In genomic region chr1:90357980-90358379, GRCh38 we compare ENCODE assay signal across 15 cellular contexts.
DNase-seq lines count a peak whose midpoint lies in the region; ATAC-seq lines count a peak whose summit lies in the region.
"Had no signal": no experiment of that assay in that cellular context is flagged by ENCODE, and none has a peak within 500 bp of the region (broad histone marks: within the 10 kb centered on the region; RNA-seq: fewer than 3 reads in every experiment).

No MANE protein-coding gene starts in this region.

- peak; percentile 65 for ATAC-seq in GM18867 (IDR thresholded peaks at IDR 0.05; ENCODE audit: unreplicated experiment)
- peak; percentile 71 for ATAC-seq in GM21529 (IDR thresholded peaks at IDR 0.05; ENCODE audit: unreplicated experiment)
- peak; percentile 68 for ATAC-seq in HG03378 (IDR thresholded peaks at IDR 0.05; ENCODE audit: unreplicated experiment)
- ATAC-seq: Right ventricle myocardium inferior had no signal

- peak; percentile 10 for DNase-seq in iris pigment epithelial cell (ENCODE audit: low read depth)
- no peak for DNase-seq in occipital lobe (lab: John Stamatoyannopoulos, UW)
- no peak for DNase-seq in NCI-H1092 treated with DMSO at 0.1 percent for 48 hours (lab: John Stamatoyannopoulos, UW)
- no peak for DNase-seq in activated effector memory CD4-positive, alpha-beta T cell treated with Interleukin-2 at 50 U/mL for 16 hours
- DNase-seq: activated CD8-positive, alpha-beta memory T cell treated with anti-CD3 and anti-CD28 coated beads for 24 hours; activated naive CD4-positive, alpha-beta T cell treated with anti-CD3 and anti-CD28 coated beads for 36 hours; CD4-positive, alpha-beta memory T cell; cerebellar nuclear complex; mesenchymal stem cell; NCI-H526 treated with DMSO at 0.1 percent for 48 hours; nucleus accumbens had no signal
